In genomic region chr11:87462171-87462570, GRCh38 we compare ENCODE assay signal across 27 cellular contexts.
"Had no signal": no experiment of that assay in that cellular context is flagged by ENCODE, and none has a peak within 500 bp of the region (broad histone marks: within the 10 kb centered on the region; RNA-seq: fewer than 3 reads in every experiment).

No MANE protein-coding gene starts in this region.

- H3K4me1 ChIP-seq: colonic mucosa, foreskin keratinocyte, left ventricle myocardium inferior, lower lobe of right lung had no signal

- DNase-seq: colonic mucosa; cortex of kidney; effector CD8-positive, alpha-beta T cell; effector memory CD8-positive, alpha-beta T cell; endodermal cell; erythroblast; foreskin keratinocyte; heart left ventricle; hypothalamus; immature natural killer cell; islet precursor cell; kidney; kidney glomerular epithelial cell; left colon; left ventricle myocardium inferior; lower lobe of right lung; mesenchymal stem cell; mucosa of descending colon; naive B cell; naive thymus-derived CD8-positive, alpha-beta T cell had no signal

- H3K27ac ChIP-seq: colonic mucosa, epithelial cell of prostate, foreskin keratinocyte, gastroesophageal sphincter, heart left ventricle, hepatocyte, left ventricle myocardium inferior, lower lobe of right lung had no signal

- H2AFZ ChIP-seq: hepatocyte had no signal

- H3K27me3 ChIP-seq: colonic mucosa, gastroesophageal sphincter, heart left ventricle, hepatocyte had no signal

- H3K4me2 ChIP-seq: hepatocyte had no signal

- FAIRE-seq: endometrium, frontal cortex, kidney had no signal

- ATAC-seq: effector memory CD8-positive, alpha-beta T cell; esophagus mucosa; foreskin keratinocyte; gastroesophageal sphincter; heart left ventricle; left colon; left lobe of liver; lower lobe of right lung; mucosa of descending colon; naive thymus-derived CD8-positive, alpha-beta T cell had no signal

- H3K79me2 ChIP-seq: hepatocyte had no signal

- H3K9me3 ChIP-seq: colonic mucosa, gastroesophageal sphincter, heart left ventricle, left ventricle myocardium inferior, lower lobe of right lung, mucosa of descending colon had no signal

- H3K4me3 ChIP-seq: colonic mucosa, gastroesophageal sphincter, heart left ventricle, hepatocyte, left ventricle myocardium inferior, lower lobe of right lung, mucosa of descending colon had no signal

- H3K36me3 ChIP-seq: colonic mucosa, gastroesophageal sphincter, heart left ventricle, left ventricle myocardium inferior, lower lobe of right lung had no signal
